In genomic region chr16:81445143-81445922, GRCh38 we compare ENCODE assay signal across 1 cellular context.
A peak's percentile ranks its signal among the peaks of the same experiment; 100 is the strongest.
TF ChIP-seq lines count a peak whose summit lies in the region.

No MANE protein-coding gene starts in this region.

TF ChIP-seq in K562, 482 proteins besides CTCF, POLR2A, EP300 and RAD21 (continued from another document and continues in another):
- TF ChIP-seq, protein P1, sequence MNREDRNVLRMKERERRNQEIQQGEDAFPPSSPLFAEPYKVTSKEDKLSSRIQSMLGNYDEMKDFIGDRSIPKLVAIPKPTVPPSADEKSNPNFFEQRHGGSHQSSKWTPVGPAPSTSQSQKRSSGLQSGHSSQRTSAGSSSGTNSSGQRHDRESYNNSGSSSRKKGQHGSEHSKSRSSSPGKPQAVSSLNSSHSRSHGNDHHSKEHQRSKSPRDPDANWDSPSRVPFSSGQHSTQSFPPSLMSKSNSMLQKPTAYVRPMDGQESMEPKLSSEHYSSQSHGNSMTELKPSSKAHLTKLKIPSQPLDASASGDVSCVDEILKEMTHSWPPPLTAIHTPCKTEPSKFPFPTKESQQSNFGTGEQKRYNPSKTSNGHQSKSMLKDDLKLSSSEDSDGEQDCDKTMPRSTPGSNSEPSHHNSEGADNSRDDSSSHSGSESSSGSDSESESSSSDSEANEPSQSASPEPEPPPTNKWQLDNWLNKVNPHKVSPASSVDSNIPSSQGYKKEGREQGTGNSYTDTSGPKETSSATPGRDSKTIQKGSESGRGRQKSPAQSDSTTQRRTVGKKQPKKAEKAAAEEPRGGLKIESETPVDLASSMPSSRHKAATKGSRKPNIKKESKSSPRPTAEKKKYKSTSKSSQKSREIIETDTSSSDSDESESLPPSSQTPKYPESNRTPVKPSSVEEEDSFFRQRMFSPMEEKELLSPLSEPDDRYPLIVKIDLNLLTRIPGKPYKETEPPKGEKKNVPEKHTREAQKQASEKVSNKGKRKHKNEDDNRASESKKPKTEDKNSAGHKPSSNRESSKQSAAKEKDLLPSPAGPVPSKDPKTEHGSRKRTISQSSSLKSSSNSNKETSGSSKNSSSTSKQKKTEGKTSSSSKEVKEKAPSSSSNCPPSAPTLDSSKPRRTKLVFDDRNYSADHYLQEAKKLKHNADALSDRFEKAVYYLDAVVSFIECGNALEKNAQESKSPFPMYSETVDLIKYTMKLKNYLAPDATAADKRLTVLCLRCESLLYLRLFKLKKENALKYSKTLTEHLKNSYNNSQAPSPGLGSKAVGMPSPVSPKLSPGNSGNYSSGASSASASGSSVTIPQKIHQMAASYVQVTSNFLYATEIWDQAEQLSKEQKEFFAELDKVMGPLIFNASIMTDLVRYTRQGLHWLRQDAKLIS (CRISPR knock-in tag; IDR thresholded peaks at IDR 0.05) = peak; percentile 47; the same call in 1 of the 2 replicates
- TF ChIP-seq CXXC5 (CRISPR knock-in tag; IDR thresholded peaks at IDR 0.05) = 0 out of 2 replicates have a peak, but pooled peaks have one; percentile 25
- TF ChIP-seq RB1 (IDR thresholded peaks at IDR 0.05; ENCODE audit: low read depth) = peak; percentile 38; the same call in 1 of the 2 replicates
- TF ChIP-seq GABPB1 (CRISPR knock-in tag; IDR thresholded peaks at IDR 0.05) = peak; percentile 25; the same call in 1 of the 2 replicates
- TF ChIP-seq TAF1 (IDR thresholded peaks at IDR 0.05; ENCODE audit: control insufficient read depth, extremely low read depth, insufficient read depth, low read length, severe bottlenecking) = peak; percentile 49
- peak; percentile 50 for TF ChIP-seq RBBP5 (IDR thresholded peaks at IDR 0.05; ENCODE audit: borderline replicate concordance, insufficient read depth, low read length, poor library complexity, severe bottlenecking)
- TF ChIP-seq HMGN3 (IDR thresholded peaks at IDR 0.05; ENCODE audit: borderline replicate concordance, extremely low read depth, insufficient read length, low read depth, low read length) = peak; percentile 47
- TF ChIP-seq NFRKB (IDR thresholded peaks at IDR 0.05; ENCODE audit: low read depth) = 0 out of 2 replicates have a peak, but pooled peaks have one; percentile 29
- TF ChIP-seq NR3C1 (CRISPR knock-in tag; IDR thresholded peaks at IDR 0.05) = no peak
- TF ChIP-seq TFE3 (CRISPR knock-in tag; IDR thresholded peaks at IDR 0.05) = no peak
- TF ChIP-seq, protein P2, sequence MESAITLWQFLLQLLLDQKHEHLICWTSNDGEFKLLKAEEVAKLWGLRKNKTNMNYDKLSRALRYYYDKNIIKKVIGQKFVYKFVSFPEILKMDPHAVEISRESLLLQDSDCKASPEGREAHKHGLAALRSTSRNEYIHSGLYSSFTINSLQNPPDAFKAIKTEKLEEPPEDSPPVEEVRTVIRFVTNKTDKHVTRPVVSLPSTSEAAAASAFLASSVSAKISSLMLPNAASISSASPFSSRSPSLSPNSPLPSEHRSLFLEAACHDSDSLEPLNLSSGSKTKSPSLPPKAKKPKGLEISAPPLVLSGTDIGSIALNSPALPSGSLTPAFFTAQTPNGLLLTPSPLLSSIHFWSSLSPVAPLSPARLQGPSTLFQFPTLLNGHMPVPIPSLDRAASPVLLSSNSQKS (CRISPR knock-in tag; IDR thresholded peaks at IDR 0.05) = no peak
- TF ChIP-seq KDM5B (IDR thresholded peaks at IDR 0.05; ENCODE audit: insufficient replicate concordance, low read depth, low read length) = peak; percentile 51
- TF ChIP-seq HOMEZ (CRISPR knock-in tag; IDR thresholded peaks at IDR 0.05) = no peak
- TF ChIP-seq ASH1L (IDR thresholded peaks at IDR 0.05; ENCODE audit: borderline replicate concordance, low read depth, partially characterized antibody) = no peak
- no peak; the same call in 1 of the 2 replicates for TF ChIP-seq ZBTB1 (CRISPR knock-in tag; IDR thresholded peaks at IDR 0.05; ENCODE audit: borderline replicate concordance, low read depth)
- TF ChIP-seq JUND (IDR thresholded peaks at IDR 0.05; ENCODE audit: borderline replicate concordance, low read depth, low read length) = 0 out of 2 replicates have a peak, but pooled peaks have one; percentile 4
- TF ChIP-seq JUND (tag; IDR thresholded peaks at IDR 0.05; ENCODE audit: borderline replicate concordance, low read depth, low read length) = no peak; the same call in 2 of the 3 replicates
- no peak for TF ChIP-seq FOXK2 (conservative IDR thresholded peaks at IDR 0.05 in 1 of 2, IDR thresholded peaks at IDR 0.05 in 1 of 2; ENCODE audit: low read depth in 2 of 2)
- TF ChIP-seq ZC3H4 (CRISPR knock-in tag; IDR thresholded peaks at IDR 0.05; ENCODE audit: borderline replicate concordance) = 0 out of 2 replicates have a peak, but pooled peaks have one; percentile 66
- TF ChIP-seq PHF8 (IDR thresholded peaks at IDR 0.05; ENCODE audit: borderline replicate concordance, low read length) = peak; percentile 33; the same call in 1 of the 2 replicates
- no peak for TF ChIP-seq ZNF408 (CRISPR knock-in tag; IDR thresholded peaks at IDR 0.05; ENCODE audit: low read depth)
- TF ChIP-seq HNRNPL (IDR thresholded peaks at IDR 0.05; ENCODE audit: low read depth, low read length) = peak; percentile 80
- no peak for TF ChIP-seq CREBBP (IDR thresholded peaks at IDR 0.05; ENCODE audit: low read depth, low read length)
- TF ChIP-seq, protein P3, sequence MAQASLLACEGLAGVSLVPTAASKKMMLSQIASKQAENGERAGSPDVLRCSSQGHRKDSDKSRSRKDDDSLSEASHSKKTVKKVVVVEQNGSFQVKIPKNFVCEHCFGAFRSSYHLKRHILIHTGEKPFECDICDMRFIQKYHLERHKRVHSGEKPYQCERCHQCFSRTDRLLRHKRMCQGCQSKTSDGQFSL (CRISPR knock-in tag; IDR thresholded peaks at IDR 0.05) = peak; percentile 95
- TF ChIP-seq, protein P3 (tag; IDR thresholded peaks at IDR 0.05) = peak in 1 of 2 experiments; percentile 77; a peak in 1 of 4 replicates
- TF ChIP-seq SAP30 (IDR thresholded peaks at IDR 0.05; ENCODE audit: borderline replicate concordance, insufficient read depth, low read depth, low read length, poor library complexity, severe bottlenecking) = peak; percentile 73
- peak; percentile 64 for TF ChIP-seq POLR2G (IDR thresholded peaks at IDR 0.05; ENCODE audit: low read depth, low read length)
- TF ChIP-seq BRD4 (IDR thresholded peaks at IDR 0.05) = peak; percentile 67; the same call in 1 of the 2 replicates
- peak; percentile 71 for TF ChIP-seq RBFOX2 (IDR thresholded peaks at IDR 0.05; ENCODE audit: low read depth, low read length)
- TF ChIP-seq, protein P4, sequence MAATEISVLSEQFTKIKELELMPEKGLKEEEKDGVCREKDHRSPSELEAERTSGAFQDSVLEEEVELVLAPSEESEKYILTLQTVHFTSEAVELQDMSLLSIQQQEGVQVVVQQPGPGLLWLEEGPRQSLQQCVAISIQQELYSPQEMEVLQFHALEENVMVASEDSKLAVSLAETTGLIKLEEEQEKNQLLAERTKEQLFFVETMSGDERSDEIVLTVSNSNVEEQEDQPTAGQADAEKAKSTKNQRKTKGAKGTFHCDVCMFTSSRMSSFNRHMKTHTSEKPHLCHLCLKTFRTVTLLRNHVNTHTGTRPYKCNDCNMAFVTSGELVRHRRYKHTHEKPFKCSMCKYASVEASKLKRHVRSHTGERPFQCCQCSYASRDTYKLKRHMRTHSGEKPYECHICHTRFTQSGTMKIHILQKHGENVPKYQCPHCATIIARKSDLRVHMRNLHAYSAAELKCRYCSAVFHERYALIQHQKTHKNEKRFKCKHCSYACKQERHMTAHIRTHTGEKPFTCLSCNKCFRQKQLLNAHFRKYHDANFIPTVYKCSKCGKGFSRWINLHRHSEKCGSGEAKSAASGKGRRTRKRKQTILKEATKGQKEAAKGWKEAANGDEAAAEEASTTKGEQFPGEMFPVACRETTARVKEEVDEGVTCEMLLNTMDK (IDR thresholded peaks at IDR 0.05; ENCODE audit: borderline replicate concordance, insufficient read depth, low read depth, low read length, poor library complexity, severe bottlenecking) = peak; percentile 60
- no peak for TF ChIP-seq NR2C2 (CRISPR knock-in tag; IDR thresholded peaks at IDR 0.05)
- peak; percentile 33; the same call in 1 of the 2 replicates for TF ChIP-seq NR2C2 (tag; IDR thresholded peaks at IDR 0.05)
- TF ChIP-seq CHD1 (IDR thresholded peaks at IDR 0.05; ENCODE audit: low read length) = peak; percentile 96
- peak; percentile 57 to 60; a peak in 1 of 4 replicates for TF ChIP-seq UBTF (IDR thresholded peaks at IDR 0.05; ENCODE audit: borderline replicate concordance in 1 of 2, low read depth in 2 of 2, low read length in 2 of 2)
- peak in 1 of 2 experiments; percentile 21; a peak in 1 of 4 replicates for TF ChIP-seq SIN3A (IDR thresholded peaks at IDR 0.05; ENCODE audit: borderline replicate concordance in 2 of 2, control insufficient read depth in 1 of 2, low read depth in 2 of 2, low read length in 2 of 2)
- TF ChIP-seq FOXP1 (CRISPR knock-in tag; IDR thresholded peaks at IDR 0.05) = peak; percentile 29; the same call in 1 of the 2 replicates
